In the genomic region with DNA sequence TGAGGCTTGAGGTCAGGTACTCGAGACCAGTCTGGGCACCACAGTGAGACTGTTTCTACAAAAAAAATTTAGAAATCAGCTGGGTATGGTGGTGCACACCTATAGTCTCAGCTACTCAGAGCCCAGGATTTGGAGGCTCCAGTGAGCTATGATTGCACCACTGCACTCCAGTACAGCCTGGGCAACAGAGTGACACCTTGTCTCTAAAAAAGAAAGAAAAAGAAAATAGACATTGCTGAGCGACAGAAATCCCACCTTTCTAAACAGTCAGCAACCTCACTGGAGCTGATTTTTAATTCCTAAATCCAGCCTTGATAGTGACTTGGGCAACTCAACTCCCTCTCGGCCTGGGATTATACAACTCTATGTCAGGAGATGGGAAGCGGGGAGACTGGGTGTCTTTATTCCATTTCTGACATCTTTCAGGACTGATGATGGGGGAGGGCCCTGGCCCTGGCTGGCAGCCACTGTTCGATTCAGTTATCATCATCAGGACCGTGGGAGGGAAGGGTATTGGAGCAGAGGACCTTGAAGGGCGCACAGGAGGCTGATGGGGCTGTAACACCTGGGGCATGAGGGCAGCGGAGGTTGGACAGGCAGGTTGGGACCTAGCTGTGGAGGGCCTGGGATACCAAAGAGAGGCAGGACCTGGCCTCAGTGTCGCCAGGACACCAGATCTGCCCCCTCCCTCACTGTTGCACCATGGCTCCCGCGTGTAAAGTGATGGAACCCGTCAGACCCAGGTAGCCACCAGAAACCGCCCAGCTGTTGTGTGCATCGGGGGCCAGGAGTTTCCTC, we compare ENCODE assay signal across 8 cellular contexts. TPM values are rescaled to one million over a fixed set of nuclear protein-coding genes. Genes with fewer than 3 reads are reported as not detected.
DNase-seq lines count a peak whose midpoint lies in the region; ATAC-seq and TF ChIP-seq lines count a peak whose summit lies in the region.

No MANE protein-coding gene starts in this region.

- no peak for ATAC-seq in GM21390 (IDR thresholded peaks at IDR 0.05; ENCODE audit: unreplicated experiment)
- no peak for ATAC-seq in HG03354 (IDR thresholded peaks at IDR 0.05; ENCODE audit: poor library complexity, severe bottlenecking, unreplicated experiment)

- H3K27ac ChIP-seq in effector memory CD4-positive, alpha-beta T cell (ENCODE audit: insufficient read depth, low read length, poor library complexity, severe bottlenecking), result peak overlapping the region; percentile 80

- no peaks in the 10 kb centered on the region for H3K9me3 ChIP-seq in BE2C
- H3K9me3 ChIP-seq in effector memory CD4-positive, alpha-beta T cell (ENCODE audit: control insufficient read depth, low read length), result no peaks in the 10 kb centered on the region

- no peaks in the 10 kb centered on the region for H3K27me3 ChIP-seq in BE2C
- no peaks in the 10 kb centered on the region for H3K27me3 ChIP-seq in effector memory CD4-positive, alpha-beta T cell (replicated peaks; ENCODE audit: control insufficient read depth, insufficient read depth, low read length, poor library complexity, severe bottlenecking)

- no peaks in the 10 kb centered on the region for H3K36me3 ChIP-seq in BE2C
- H3K36me3 ChIP-seq in effector memory CD4-positive, alpha-beta T cell (ENCODE audit: control insufficient read depth, insufficient read depth, low read length), result no peaks in the 10 kb centered on the region

- H3K9me3 Mint-ChIP-seq in neural crest cell, result no peaks in the 10 kb centered on the region

- peak overlapping the region; percentile 80 for H3K4me3 Mint-ChIP-seq in neural crest cell

- H3K36me3 Mint-ChIP-seq in neural crest cell (ENCODE audit: low read depth), result no peaks in the 10 kb centered on the region

- TF ChIP-seq CTCF in BE2C (IDR thresholded peaks at IDR 0.05; ENCODE audit: low read depth, low read length) (no peak), NB4 (IDR thresholded peaks at IDR 0.05; ENCODE audit: low read depth, low read length) (no peak), neural crest cell (conservative IDR thresholded peaks at IDR 0.05) (no peak)

- TF ChIP-seq POLR2A in NB4 (IDR thresholded peaks at IDR 0.05; ENCODE audit: extremely low read depth, insufficient read length), result no peak

- H3K4me3 ChIP-seq in BE2C (ENCODE audit: low read depth, low read length), result peak overlapping the region; percentile 66
- peak overlapping the region; percentile 65 for H3K4me3 ChIP-seq in NB4 (ENCODE audit: low read depth, low read length)
- peak overlapping the region; percentile 77 for H3K4me3 ChIP-seq in effector memory CD4-positive, alpha-beta T cell (ENCODE audit: insufficient read depth, low read depth, low read length, poor library complexity, severe bottlenecking)

- H3K27me3 Mint-ChIP-seq in neural crest cell (ENCODE audit: low read depth), result no peaks in the 10 kb centered on the region

- peaks cover 26% of the 10 kb centered on the region for H3K4me1 Mint-ChIP-seq in neural crest cell

- DNase-seq in BE2C, result no peak
- no peak for DNase-seq in NB4 (ENCODE audit: low read depth)
- no peak for DNase-seq in effector memory CD4-positive, alpha-beta T cell
- DNase-seq in neural crest cell (ENCODE audit: low read depth, low spot score), result no peak
- DNase-seq in NCI-H82 treated with DMSO at 0.1 percent for 48 hours (lab: John Stamatoyannopoulos, UW; ENCODE audit: unreplicated experiment), result no peak
- no peak for DNase-seq in amniotic stem cell (lab: John Stamatoyannopoulos, UW)

- H3K27ac Mint-ChIP-seq in neural crest cell (ENCODE audit: unreplicated experiment), result peak overlapping the region; percentile 98

- peaks cover 4% of the 10 kb centered on the region for H3K4me1 ChIP-seq in BE2C
- peaks cover 16% of the 10 kb centered on the region for H3K4me1 ChIP-seq in effector memory CD4-positive, alpha-beta T cell (ENCODE audit: control insufficient read depth, insufficient read depth, low read length, poor library complexity, severe bottlenecking)

RNA-seq across cellular contexts. Expression of gene HSPB1, which starts 14.7 kb away (rescaled TPM):
- 659 TPM for polyA plus RNA-seq in BE2C (2012; ENCODE audit: insufficient read depth, insufficient read length, low read depth)
- 57.1 and 67.2 TPM in 2 replicates for total RNA-seq in neural crest cell

RNA-seq across cellular contexts. Expression of gene YWHAG, which starts 41.6 kb away (rescaled TPM):
- 288 TPM for polyA plus RNA-seq in BE2C (2012; ENCODE audit: insufficient read depth, insufficient read length, low read depth)
- 200 and 209 TPM in 2 replicates for total RNA-seq in neural crest cell
